In the genomic region with DNA sequence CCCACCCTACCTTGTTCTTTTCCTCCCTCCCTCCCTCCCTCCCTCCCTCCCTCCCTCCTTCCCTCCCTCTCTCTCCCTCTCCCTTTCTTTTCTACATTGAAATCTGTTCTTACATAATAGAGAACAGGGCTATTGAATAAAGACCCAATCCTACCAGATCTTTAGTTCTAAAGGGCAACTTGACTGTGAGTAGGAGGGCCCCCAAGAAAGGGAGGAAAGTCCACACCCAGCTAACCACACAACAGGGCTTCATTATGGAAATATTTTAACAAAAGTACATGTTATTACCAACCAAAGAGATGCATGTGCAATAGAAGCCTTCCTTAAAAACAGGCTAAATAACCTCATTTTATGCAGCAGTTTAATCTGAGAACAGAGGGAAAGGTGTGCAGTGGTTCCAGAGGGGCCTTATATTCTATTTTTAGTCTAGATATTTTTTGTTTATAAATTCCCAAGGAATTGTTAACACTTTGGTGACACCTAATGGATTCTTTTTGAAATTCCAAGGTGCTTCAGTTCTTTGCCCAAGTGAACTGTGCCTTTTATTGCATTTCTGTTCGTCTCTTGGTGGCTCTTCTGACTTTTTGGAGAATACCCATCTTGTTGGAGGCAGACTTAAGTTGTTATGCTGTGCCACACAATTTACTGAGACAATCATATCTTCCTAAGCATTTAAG, we compare ENCODE assay signal across 1 cellular context.
TF ChIP-seq lines count a peak whose summit lies in the region.

No MANE protein-coding gene starts in this region.

TF ChIP-seq in HCT116, 20 proteins besides CTCF, POLR2A, EP300 and RAD21 (continued from another document):
- TF ChIP-seq, protein P1, sequence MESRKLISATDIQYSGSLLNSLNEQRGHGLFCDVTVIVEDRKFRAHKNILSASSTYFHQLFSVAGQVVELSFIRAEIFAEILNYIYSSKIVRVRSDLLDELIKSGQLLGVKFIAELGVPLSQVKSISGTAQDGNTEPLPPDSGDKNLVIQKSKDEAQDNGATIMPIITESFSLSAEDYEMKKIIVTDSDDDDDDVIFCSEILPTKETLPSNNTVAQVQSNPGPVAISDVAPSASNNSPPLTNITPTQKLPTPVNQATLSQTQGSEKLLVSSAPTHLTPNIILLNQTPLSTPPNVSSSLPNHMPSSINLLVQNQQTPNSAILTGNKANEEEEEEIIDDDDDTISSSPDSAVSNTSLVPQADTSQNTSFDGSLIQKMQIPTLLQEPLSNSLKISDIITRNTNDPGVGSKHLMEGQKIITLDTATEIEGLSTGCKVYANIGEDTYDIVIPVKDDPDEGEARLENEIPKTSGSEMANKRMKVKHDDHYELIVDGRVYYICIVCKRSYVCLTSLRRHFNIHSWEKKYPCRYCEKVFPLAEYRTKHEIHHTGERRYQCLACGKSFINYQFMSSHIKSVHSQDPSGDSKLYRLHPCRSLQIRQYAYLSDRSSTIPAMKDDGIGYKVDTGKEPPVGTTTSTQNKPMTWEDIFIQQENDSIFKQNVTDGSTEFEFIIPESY (IDR thresholded peaks at IDR 0.05; ENCODE audit: extremely low read depth, insufficient replicate concordance, low read length): no peak
